21 cellular contexts compared by ENCODE assay signal in the genomic region with DNA sequence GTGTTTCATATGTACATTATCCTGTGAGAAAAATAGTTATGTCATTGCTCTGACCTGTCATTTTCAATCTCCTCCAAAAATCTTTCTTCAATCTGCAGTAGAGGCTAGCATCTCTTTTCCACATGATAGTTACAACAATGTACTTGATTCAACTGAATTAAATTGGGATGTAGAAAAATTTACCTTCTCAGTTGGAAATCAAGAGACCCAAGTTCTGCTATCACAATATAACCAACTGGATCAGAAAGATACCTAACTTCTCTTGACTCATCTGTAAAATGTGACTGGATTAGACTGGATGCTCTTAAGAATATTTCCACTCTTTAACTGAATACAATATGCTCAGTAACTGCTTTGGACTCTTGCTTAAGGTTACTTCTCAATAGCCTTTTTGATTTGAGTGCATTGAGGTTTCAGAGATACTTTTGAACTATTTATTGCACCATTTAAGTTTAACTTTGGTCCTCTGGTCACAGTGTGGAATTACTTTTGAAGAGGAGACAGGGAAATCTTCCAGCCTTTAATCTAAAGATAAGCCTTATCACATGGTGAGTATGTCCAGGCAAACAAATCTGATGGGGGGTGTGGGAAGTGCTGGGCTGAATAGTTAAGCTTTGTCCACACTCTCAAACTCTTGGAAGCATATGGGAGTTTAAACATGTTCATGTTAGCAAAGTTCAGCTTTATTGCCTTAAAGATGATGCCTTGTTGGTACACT.
A peak's percentile ranks its signal among the peaks of the same experiment; 100 is the strongest.
DNase-seq lines count a peak whose midpoint lies in the region; ATAC-seq, FAIRE-seq and TF ChIP-seq lines count a peak whose summit lies in the region.
"Had no signal": no experiment of that assay in that cellular context is flagged by ENCODE, and none has a peak within 500 bp of the region (broad histone marks: within the 10 kb centered on the region; RNA-seq: fewer than 3 reads in every experiment).

No MANE protein-coding gene starts in this region.

- intact Hi-C loops in left colon (cut with DNase I, micrococcal nuclease) = no loop called here

- H3K36me3 Mint-ChIP-seq in neural crest cell (ENCODE audit: low read depth) = peaks cover 11% of the 10 kb centered on the region
- H3K36me3 Mint-ChIP-seq in stimulated activated naive B cell treated with anti-CD40 and anti-IgM and Interleukin-4, amounts not matched to agents 10 μg/mL and 1 μg/mL and 100 μg/mL, for 72 hours = no peaks in the 10 kb centered on the region
- H3K36me3 Mint-ChIP-seq: stimulated activated effector memory CD8-positive, alpha-beta T cell treated with anti-CD3 and anti-CD28 coated beads, Interleukin-12 subunit alpha, Interleukin-12 subunit beta, amount 100 ng/mL, for 72 hours had no signal

- peak; percentile 8 for FAIRE-seq in G401.6 (lab: Jason Lieb, UNC)
- FAIRE-seq: D721Med had no signal

- no peak for TF ChIP-seq CTCF in neural crest cell (conservative IDR thresholded peaks at IDR 0.05)

- peaks cover 53% of the 10 kb centered on the region for H3K4me1 Mint-ChIP-seq in neural crest cell
- H3K4me1 Mint-ChIP-seq in stimulated activated naive B cell treated with anti-CD40 and anti-IgM and Interleukin-4, amounts not matched to agents 10 μg/mL and 1 μg/mL and 100 μg/mL, for 72 hours = no peaks in the 10 kb centered on the region
- H3K4me1 Mint-ChIP-seq: stimulated activated effector memory CD8-positive, alpha-beta T cell treated with anti-CD3 and anti-CD28 coated beads, Interleukin-12 subunit alpha, Interleukin-12 subunit beta, amount 100 ng/mL, for 72 hours had no signal

- ATAC-seq in left colon (peak; percentile 75), HG02798 (IDR thresholded peaks at IDR 0.05; ENCODE audit: poor library complexity, unreplicated experiment) (no peak), GM21423 (IDR thresholded peaks at IDR 0.05; ENCODE audit: unreplicated experiment) (no peak), GM19463 (IDR thresholded peaks at IDR 0.05; ENCODE audit: unreplicated experiment) (no peak)
- ATAC-seq in stimulated activated naive B cell treated with anti-CD40 and anti-IgM and Interleukin-4, amounts not matched to agents 10 μg/mL and 1 μg/mL and 100 μg/mL, for 72 hours (replicated peaks) = no peak
- ATAC-seq: activated T-cell treated with anti-CD3 and anti-CD28 coated beads, Interleukin-2, amount 50 U/mL, for 4 hours; body of pancreas; stimulated activated effector memory CD8-positive, alpha-beta T cell treated with anti-CD3 and anti-CD28 coated beads, Interleukin-12 subunit alpha, Interleukin-12 subunit beta, amount 100 ng/mL, for 72 hours had no signal

- H3K27ac Mint-ChIP-seq in neural crest cell (ENCODE audit: unreplicated experiment) = peak overlapping the region; percentile 13
- H3K27ac Mint-ChIP-seq in stimulated activated naive B cell treated with anti-CD40 and anti-IgM and Interleukin-4, amounts not matched to agents 10 μg/mL and 1 μg/mL and 100 μg/mL, for 72 hours = no peak overlapping the region
- H3K27ac Mint-ChIP-seq: stimulated activated effector memory CD8-positive, alpha-beta T cell treated with anti-CD3 and anti-CD28 coated beads, Interleukin-12 subunit alpha, Interleukin-12 subunit beta, amount 100 ng/mL, for 72 hours had no signal

- no peaks in the 10 kb centered on the region for H3K27me3 Mint-ChIP-seq in neural crest cell (ENCODE audit: low read depth)
- peaks cover 8 to 11% of the 10 kb centered on the region in 2 donors for H3K27me3 Mint-ChIP-seq in stimulated activated naive B cell treated with anti-CD40 and anti-IgM and Interleukin-4, amounts not matched to agents 10 μg/mL and 1 μg/mL and 100 μg/mL, for 72 hours

- no peak overlapping the region for H3K4me3 Mint-ChIP-seq in neural crest cell
- H3K4me3 Mint-ChIP-seq in stimulated activated naive B cell treated with anti-CD40 and anti-IgM and Interleukin-4, amounts not matched to agents 10 μg/mL and 1 μg/mL and 100 μg/mL, for 72 hours = no peak overlapping the region
- H3K4me3 Mint-ChIP-seq: activated T-cell treated with anti-CD3 and anti-CD28 coated beads, Interleukin-2, amount 50 U/mL, for 4 hours; stimulated activated effector memory CD8-positive, alpha-beta T cell treated with anti-CD3 and anti-CD28 coated beads, Interleukin-12 subunit alpha, Interleukin-12 subunit beta, amount 100 ng/mL, for 72 hours had no signal

- H3K9me3 Mint-ChIP-seq in neural crest cell = peaks cover 2% of the 10 kb centered on the region
- H3K9me3 Mint-ChIP-seq in stimulated activated naive B cell treated with anti-CD40 and anti-IgM and Interleukin-4, amounts not matched to agents 10 μg/mL and 1 μg/mL and 100 μg/mL, for 72 hours = peaks cover 0 to 7% of the 10 kb centered on the region in 2 donors
- H3K9me3 Mint-ChIP-seq: activated T-cell treated with anti-CD3 and anti-CD28 coated beads, Interleukin-2, amount 50 U/mL, for 4 hours; stimulated activated effector memory CD8-positive, alpha-beta T cell treated with anti-CD3 and anti-CD28 coated beads, Interleukin-12 subunit alpha, Interleukin-12 subunit beta, amount 100 ng/mL, for 72 hours had no signal

- DNase-seq in NCI-H226 (peak; percentile 21), left colon (no peak), neural crest cell (ENCODE audit: low read depth, low spot score) (no peak)
- no peak for DNase-seq in stimulated activated naive B cell treated with anti-CD40 and anti-IgM and Interleukin-4, amounts not matched to agents 10 μg/mL and 1 μg/mL and 100 μg/mL, for 72 hours
- DNase-seq: activated CD8-positive, alpha-beta memory T cell treated with anti-CD3 and anti-CD28 coated beads for 24 hours; activated T-cell treated with anti-CD3 and anti-CD28 coated beads, Interleukin-2, amount 50 U/mL, for 4 hours; body of pancreas; C1 segment of cervical spinal cord; EL; foreskin fibroblast; NCI-H187; NCI-H2171 treated with DMSO at 0.1 percent for 48 hours; NCI-H69; spleen; stimulated activated CD4-positive, alpha-beta T cell treated with anti-CD3 and anti-CD28 coated beads, Interleukin-2, amount 100 ng/mL, for 48 hours had no signal
